7 cellular contexts compared by ENCODE assay signal in genomic region chr6:27582928-27583725, GRCh38.
DNase-seq lines count a peak whose midpoint lies in the region; ATAC-seq and TF ChIP-seq lines count a peak whose summit lies in the region.

No MANE protein-coding gene starts in this region.

- DNase-seq in GM13977 (ENCODE audit: low spot score) (peak; percentile 72), NB4 (ENCODE audit: low read depth) (peak; percentile 79), inferior parietal cortex (ENCODE audit: extremely low spot score) (peak; percentile 29), globus pallidus (ENCODE audit: low spot score) (no peak), NCI-H2196 treated with DMSO at 0.1 percent for 48 hours (lab: John Stamatoyannopoulos, UW; ENCODE audit: unreplicated experiment) (no peak)
- DNase-seq in activated CD8-positive, alpha-beta memory T cell treated with anti-CD3 and anti-CD28 coated beads, Interleukin-2, amount 50 U/mL, for 24 hours (ENCODE audit: extremely low read depth), result peak; percentile 20

- TF ChIP-seq POLR2A in NB4 (IDR thresholded peaks at IDR 0.05; ENCODE audit: extremely low read depth, insufficient read length), result no peak

- no peak for TF ChIP-seq CTCF in GM13977 (IDR thresholded peaks at IDR 0.05; ENCODE audit: extremely low read depth, insufficient read depth, missing control alignments)
- no peak for TF ChIP-seq CTCF in NB4 (IDR thresholded peaks at IDR 0.05; ENCODE audit: low read depth, low read length)

- ATAC-seq in HG03159 (IDR thresholded peaks at IDR 0.05; ENCODE audit: unreplicated experiment), result no peak

- peak overlapping the region; percentile 32 for H3K4me3 ChIP-seq in NB4 (ENCODE audit: low read depth, low read length)

- in situ Hi-C loops in GM13977 (cut with MboI; ENCODE audit: low pct_unique_long_range_greater_than_20kb, low sequenced_read_pairs, unreplicated experiment), result no loop called here

Comparison
In these comparisons a context has a peak if more than half of its experiments do, and no peak if none do; other contexts are left out.
1. DNase-seq: peak in GM13977 (single experiment), NB4 (single experiment), activated CD8-positive, alpha-beta memory T cell treated with anti-CD3 and anti-CD28 coated beads, Interleukin-2, amount 50 U/mL, for 24 hours (single experiment) and inferior parietal cortex (single experiment); none in globus pallidus (single experiment) and NCI-H2196 treated with DMSO at 0.1 percent for 48 hours (single experiment).